ENCODE assay signal across 8 cellular contexts in the genomic region with DNA sequence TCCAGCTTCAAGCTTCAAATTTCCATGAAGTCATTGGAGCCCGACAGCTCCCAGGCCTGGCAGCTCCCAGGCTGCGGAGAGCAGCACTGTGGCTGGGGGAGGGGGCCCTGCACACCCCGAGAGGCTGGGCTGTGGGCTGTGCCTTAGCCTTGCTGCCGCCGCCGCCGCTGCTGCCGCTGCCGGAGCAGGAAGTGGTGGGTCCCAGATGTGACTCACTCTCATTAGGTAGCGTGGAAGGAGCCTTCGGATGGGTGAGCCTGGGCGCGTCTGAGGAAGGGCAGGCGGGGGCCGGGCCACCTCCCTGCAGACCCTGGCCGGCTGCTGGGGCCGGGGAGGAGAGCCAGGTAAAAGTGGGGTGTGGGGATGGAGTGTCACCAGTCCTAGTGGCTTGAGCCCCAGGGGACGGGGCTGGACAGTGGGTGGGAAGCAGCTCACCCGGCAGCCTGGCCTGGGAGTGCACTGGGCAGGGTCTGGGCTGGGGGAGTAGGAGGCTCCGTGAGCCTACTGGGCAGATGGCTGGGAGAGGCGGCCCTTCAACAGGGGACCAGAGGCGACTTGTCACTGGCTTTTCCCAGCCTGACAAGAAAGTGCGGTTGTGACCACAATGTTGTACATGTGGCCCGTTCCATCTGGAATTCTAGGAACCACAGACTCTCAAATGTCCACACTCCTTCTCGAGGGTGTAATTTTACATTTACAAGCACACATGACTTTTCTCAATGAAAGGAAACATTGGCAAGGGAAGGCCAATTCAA. TPM values are rescaled to one million over a fixed set of nuclear protein-coding genes. Genes with fewer than 3 reads are reported as not detected.
A peak's percentile ranks its signal among the peaks of the same experiment; 100 is the strongest.
DNase-seq lines count a peak whose midpoint lies in the region; ATAC-seq and TF ChIP-seq lines count a peak whose summit lies in the region.

Gene ADCY7 (plus strand): TSS at position 215 of the 755 bp plus-strand sequence. CDS start 21,629 bp downstream, outside the sequence.

- intact Hi-C loops in Right ventricle myocardium superior (cut with DNase I), result no loop called here

- peak; percentile 80 for ATAC-seq in GM19023 (IDR thresholded peaks at IDR 0.05; ENCODE audit: unreplicated experiment)
- ATAC-seq in HG03159 (IDR thresholded peaks at IDR 0.05; ENCODE audit: unreplicated experiment), result peak; percentile 87
- peak; percentile 92 for ATAC-seq in RWPE2 (ENCODE audit: low read depth)
- ATAC-seq in Right ventricle myocardium superior (ENCODE audit: poor library complexity), result peak; percentile 87

- no peaks in the 10 kb centered on the region for H3K36me3 ChIP-seq in RWPE2 (ENCODE audit: low read depth)

- no peak for TF ChIP-seq CTCF in RWPE2 (IDR thresholded peaks at IDR 0.05; ENCODE audit: poor library complexity, severe bottlenecking)

- in situ Hi-C loops in ACHN (cut with HindIII; ENCODE audit: low pct_ligation_motif_present, low pct_unique_long_range_greater_than_20kb, low sequenced_read_pairs), result no loop called here

- peak within 1 kb of the TSS; percentile 15 for H3K4me3 ChIP-seq in RWPE2 (ENCODE audit: severe bottlenecking)
- peak within 1 kb of the TSS; percentile 50 for H3K4me3 ChIP-seq in skeletal muscle cell (ENCODE audit: low read depth, low read length)

- peak within 1 kb of the TSS; percentile 32 for H3K27ac ChIP-seq in RWPE2 (ENCODE audit: poor library complexity, severe bottlenecking)

- DNase-seq in ACHN (peak; percentile 91), RWPE2 (ENCODE audit: low spot score) (peak; percentile 79), activated gamma-delta T cell (lab: John Stamatoyannopoulos, UW) (peak; percentile 80), Right ventricle myocardium superior (peak; percentile 86), skeletal muscle cell (ENCODE audit: low read depth) (peak; percentile 66), RKO (ENCODE audit: low spot score) (no peak)

- H3K9me3 ChIP-seq in RWPE2 (ENCODE audit: severe bottlenecking), result no peaks in the 10 kb centered on the region

- no peaks in the 10 kb centered on the region for H3K27me3 ChIP-seq in RWPE2 (ENCODE audit: insufficient read depth, poor library complexity, severe bottlenecking)

- peaks cover 12% of the 10 kb centered on the region for H3K4me1 ChIP-seq in RWPE2 (ENCODE audit: insufficient read depth, poor library complexity, severe bottlenecking)

RNA-seq across cellular contexts. Expression of gene ADCY7, which starts in this region (rescaled TPM):
- 9.3 TPM for total RNA-seq in Right ventricle myocardium superior
